In the genomic region with DNA sequence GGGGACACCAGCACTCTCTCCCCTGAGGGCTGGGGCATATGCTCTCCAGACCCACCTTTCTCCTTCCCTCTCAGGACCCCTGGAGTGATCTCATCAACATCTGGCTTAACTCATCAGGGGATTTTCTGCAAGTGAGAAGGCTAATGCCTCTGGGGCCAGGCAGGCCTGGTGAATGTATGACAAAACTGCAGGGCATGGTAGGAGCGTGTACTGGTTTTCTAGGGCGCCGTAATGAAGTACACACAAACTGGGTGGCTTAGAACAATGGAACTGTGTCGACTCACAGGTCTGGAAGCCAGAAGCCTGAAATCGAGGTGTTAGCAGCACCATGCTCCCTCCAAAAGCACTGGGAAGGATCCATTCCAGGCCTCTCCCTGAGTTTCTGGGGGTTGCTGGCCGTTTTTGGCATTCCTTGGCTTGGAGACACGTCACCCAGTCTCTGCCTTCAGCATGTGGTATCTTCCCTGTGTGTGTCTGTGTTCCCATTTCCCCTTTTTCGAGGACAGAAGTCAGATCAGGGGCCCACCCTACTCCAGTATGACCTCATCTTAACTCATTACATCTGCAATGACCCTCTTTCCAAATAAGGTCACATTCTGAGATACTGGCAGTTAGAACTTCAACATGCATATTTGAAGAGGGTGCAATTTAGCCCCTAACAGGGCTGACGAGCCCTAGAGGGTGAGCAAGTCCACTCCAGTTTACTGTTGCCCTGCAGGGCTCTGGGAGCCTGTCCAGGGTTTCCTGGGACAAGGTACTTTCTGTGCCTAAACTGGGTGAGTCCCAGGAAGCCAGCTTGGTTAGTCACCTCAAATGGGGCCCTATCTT, we compare ENCODE assay signal across 1 cellular context.
A peak's percentile ranks its signal among the peaks of the same experiment; 100 is the strongest.
TF ChIP-seq lines count a peak whose summit lies in the region.

No MANE protein-coding gene starts in this region.

TF ChIP-seq in K562, 482 proteins besides CTCF, POLR2A, EP300 and RAD21 (continued from another document):
- TF ChIP-seq SMARCB1 (IDR thresholded peaks at IDR 0.05; ENCODE audit: insufficient read length, low read depth) (no peak), HNRNPK (IDR thresholded peaks at IDR 0.05; ENCODE audit: low read depth, low read length, poor library complexity, severe bottlenecking) (no peak), JUN (IDR thresholded peaks at IDR 0.05; ENCODE audit: borderline replicate concordance, low read depth, low read length) (peak; percentile 81), JUN (CRISPR knock-in tag; IDR thresholded peaks at IDR 0.05; ENCODE audit: borderline replicate concordance) (no peak), NFATC3 (IDR thresholded peaks at IDR 0.05) (no peak), NR2C2 (CRISPR knock-in tag; IDR thresholded peaks at IDR 0.05) (0 out of 2 replicates have a peak, but pooled peaks have one; percentile 32), NR2C2 (tag; IDR thresholded peaks at IDR 0.05) (peak; percentile 59), MYC (IDR thresholded peaks at IDR 0.05; ENCODE audit: low read depth, low read length) (peak; percentile 46; the same call in 1 of the 2 replicates), MYC (CRISPR knock-in tag; IDR thresholded peaks at IDR 0.05; ENCODE audit: borderline replicate concordance, low read depth) (no peak)
- TF ChIP-seq, protein P1, sequence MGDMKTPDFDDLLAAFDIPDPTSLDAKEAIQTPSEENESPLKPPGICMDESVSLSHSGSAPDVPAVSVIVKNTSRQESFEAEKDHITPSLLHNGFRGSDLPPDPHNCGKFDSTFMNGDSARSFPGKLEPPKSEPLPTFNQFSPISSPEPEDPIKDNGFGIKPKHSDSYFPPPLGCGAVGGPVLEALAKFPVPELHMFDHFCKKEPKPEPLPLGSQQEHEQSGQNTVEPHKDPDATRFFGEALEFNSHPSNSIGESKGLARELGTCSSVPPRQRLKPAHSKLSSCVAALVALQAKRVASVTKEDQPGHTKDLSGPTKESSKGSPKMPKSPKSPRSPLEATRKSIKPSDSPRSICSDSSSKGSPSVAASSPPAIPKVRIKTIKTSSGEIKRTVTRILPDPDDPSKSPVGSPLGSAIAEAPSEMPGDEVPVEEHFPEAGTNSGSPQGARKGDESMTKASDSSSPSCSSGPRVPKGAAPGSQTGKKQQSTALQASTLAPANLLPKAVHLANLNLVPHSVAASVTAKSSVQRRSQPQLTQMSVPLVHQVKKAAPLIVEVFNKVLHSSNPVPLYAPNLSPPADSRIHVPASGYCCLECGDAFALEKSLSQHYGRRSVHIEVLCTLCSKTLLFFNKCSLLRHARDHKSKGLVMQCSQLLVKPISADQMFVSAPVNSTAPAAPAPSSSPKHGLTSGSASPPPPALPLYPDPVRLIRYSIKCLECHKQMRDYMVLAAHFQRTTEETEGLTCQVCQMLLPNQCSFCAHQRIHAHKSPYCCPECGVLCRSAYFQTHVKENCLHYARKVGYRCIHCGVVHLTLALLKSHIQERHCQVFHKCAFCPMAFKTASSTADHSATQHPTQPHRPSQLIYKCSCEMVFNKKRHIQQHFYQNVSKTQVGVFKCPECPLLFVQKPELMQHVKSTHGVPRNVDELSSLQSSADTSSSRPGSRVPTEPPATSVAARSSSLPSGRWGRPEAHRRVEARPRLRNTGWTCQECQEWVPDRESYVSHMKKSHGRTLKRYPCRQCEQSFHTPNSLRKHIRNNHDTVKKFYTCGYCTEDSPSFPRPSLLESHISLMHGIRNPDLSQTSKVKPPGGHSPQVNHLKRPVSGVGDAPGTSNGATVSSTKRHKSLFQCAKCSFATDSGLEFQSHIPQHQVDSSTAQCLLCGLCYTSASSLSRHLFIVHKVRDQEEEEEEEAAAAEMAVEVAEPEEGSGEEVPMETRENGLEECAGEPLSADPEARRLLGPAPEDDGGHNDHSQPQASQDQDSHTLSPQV (IDR thresholded peaks at IDR 0.05), result peak; percentile 93
